Comparison of ENCODE assay signal across 1 cellular context in genomic region chr18:2914185-2914584, GRCh38.
TF ChIP-seq lines count a peak whose summit lies in the region.

No MANE protein-coding gene starts in this region.

TF ChIP-seq in GM12878, 131 proteins besides CTCF, POLR2A, EP300 and RAD21 (continued from another document):
- TF ChIP-seq CUX1 (IDR thresholded peaks at IDR 0.05; ENCODE audit: insufficient replicate concordance, low read depth, low read length) (no peak), POU2F2 (IDR thresholded peaks at IDR 0.05; ENCODE audit: borderline replicate concordance, low read depth, low read length) (no peak), CBFB (IDR thresholded peaks at IDR 0.05; ENCODE audit: low read depth) (no peak), SREBF2 (IDR thresholded peaks at IDR 0.05; ENCODE audit: low read length) (no peak), ESRRA (IDR thresholded peaks at IDR 0.05; ENCODE audit: low read length) (no peak), E4F1 (IDR thresholded peaks at IDR 0.05; ENCODE audit: borderline replicate concordance, partially characterized antibody) (no peak)
TF ChIP-seq in GM12878: peak in this region for 0.
